8 cellular contexts compared by ENCODE assay signal in genomic region chr5:150485770-150486401, GRCh38. TPM values are rescaled to one million over a fixed set of nuclear protein-coding genes. Genes with fewer than 3 reads are reported as not detected.
DNase-seq lines count a peak whose midpoint lies in the region; TF ChIP-seq lines count a peak whose summit lies in the region.

No MANE protein-coding gene starts in this region.

- TF ChIP-seq CTCF in adrenal gland (IDR thresholded peaks at IDR 0.05) (peak in 1 of 6 experiments; percentile 3), right atrium auricular region (IDR thresholded peaks at IDR 0.05) (no peak)

- H3K36me3 ChIP-seq in NT2/D1 (ENCODE audit: insufficient read depth, insufficient read length, low read length), result peaks cover 10% of the 10 kb centered on the region
- H3K36me3 ChIP-seq in adrenal gland (replicated peaks in 1 of 2), result no peaks in the 10 kb centered on the region
- no peaks in the 10 kb centered on the region for H3K36me3 ChIP-seq in right atrium auricular region
- no peaks in the 10 kb centered on the region for H3K36me3 ChIP-seq in rectal smooth muscle tissue (ENCODE audit: control insufficient read depth, insufficient read depth, low read length)

- DNase-seq in activated CD4-positive, alpha-beta T cell treated with anti-CD3 and anti-CD28 coated beads for 48 hours, result peak; percentile 46
- no peak for DNase-seq in activated CD4-positive, alpha-beta T cell treated with anti-CD3 and anti-CD28 coated beads, Interleukin-2, amount 50 U/mL, for 1 hour
- no peak for DNase-seq in NT2/D1 (ENCODE audit: low read depth, low spot score)
- peak; percentile 70 to 79 (median 76) for DNase-seq in adrenal gland
- DNase-seq in right atrium auricular region (ENCODE audit: low spot score), result no peak
- no peak for DNase-seq in HT-29 (ENCODE audit: low spot score)
- DNase-seq in NK-92 treated with Interleukin-12 subunit alpha and Interleukin-12 subunit beta, amount 100 ng/mL, for 24 hours (lab: John Stamatoyannopoulos, UW), result no peak

- H3K9ac ChIP-seq in NT2/D1 (ENCODE audit: insufficient read length, low read depth), result peak overlapping the region; percentile 95
- H3K9ac ChIP-seq in rectal smooth muscle tissue (ENCODE audit: low read length), result peak overlapping the region; percentile 41

- H3K9me3 ChIP-seq in NT2/D1 (ENCODE audit: insufficient read depth, low read length) (no peaks in the 10 kb centered on the region), adrenal gland (replicated peaks in 1 of 3) (no peaks in the 10 kb centered on the region), right atrium auricular region (no peaks in the 10 kb centered on the region)

- H3K4me1 ChIP-seq in NT2/D1 (ENCODE audit: insufficient read depth, insufficient read length) (peaks cover 21% of the 10 kb centered on the region), adrenal gland (replicated peaks in 1 of 2) (peaks cover 48 to 51% of the 10 kb centered on the region in 2 donors), right atrium auricular region (peaks cover 0 to 51% of the 10 kb centered on the region in 2 donors), rectal smooth muscle tissue (ENCODE audit: control insufficient read depth, insufficient read depth, low read length) (peaks cover 37% of the 10 kb centered on the region)

- intact Hi-C loops in adrenal gland (cut with DNase I), result no loop called here

- WGBS in adrenal gland, 4 donors, result 0 to 1% (median 1%) methylated on average over 3 to 80 of the region's 85 CpGs; no CpG with 5 or more reads in 1 of the 4 donors

- peak overlapping the region in 4 of 5 donors; percentile 87 to 97 (median 92) for H3K27ac ChIP-seq in adrenal gland
- H3K27ac ChIP-seq in right atrium auricular region, result peak overlapping the region; percentile 88 to 97
- peak overlapping the region; percentile 92 for H3K27ac ChIP-seq in rectal smooth muscle tissue (ENCODE audit: low read depth, low read length)

- TF ChIP-seq POLR2A in adrenal gland (IDR thresholded peaks at IDR 0.05), result no peak

- H3K27me3 ChIP-seq in NT2/D1 (ENCODE audit: insufficient read depth, insufficient read length) (no peaks in the 10 kb centered on the region), adrenal gland (no peaks in the 10 kb centered on the region), right atrium auricular region (no peaks in the 10 kb centered on the region), rectal smooth muscle tissue (ENCODE audit: control insufficient read depth, insufficient read depth, low read length) (no peaks in the 10 kb centered on the region)

- H3K4me3 ChIP-seq in NT2/D1 (ENCODE audit: insufficient read length, low read depth) (peak overlapping the region; percentile 75), adrenal gland (peak overlapping the region; percentile 85 to 100 (median 95)), right atrium auricular region (peak overlapping the region; percentile 81 to 93), rectal smooth muscle tissue (ENCODE audit: low read length) (peak overlapping the region; percentile 88)

RNA-seq across cellular contexts. Expression of gene NDST1, which starts 22.0 kb away (rescaled TPM):
- total RNA-seq in adrenal gland, result 100 to 1,000 TPM in 6 of 8 donors, 10 to 100 TPM in 2; 80.7 to 154 (median 106) TPM
- 10 to 100 TPM in 2 of 3 donors, 1 to 10 TPM in 1; 9.6 to 37.5 (median 21.1) TPM for polyA plus RNA-seq in adrenal gland
- 10 to 100 TPM; 81.4 to 91.8 TPM for total RNA-seq in right atrium auricular region
- total RNA-seq in HT-29 (2014; rRNA removed; shearing (Covaris generic)), result 6.9 and 11.0 TPM in 2 replicates

RNA-seq across cellular contexts. Expression of gene RPS14, which starts 36.3 kb away (rescaled TPM):
- total RNA-seq in adrenal gland (1,000 to 10,000 TPM; 1,380 to 3,506 (median 1,891) TPM), right atrium auricular region (1,000 to 10,000 TPM; 1,334 to 2,461 TPM)
- 1,000 to 10,000 TPM; 1,067 to 2,924 (median 1,712) TPM for polyA plus RNA-seq in adrenal gland
- 1,946 and 1,965 TPM in 2 replicates for total RNA-seq in HT-29 (2014; rRNA removed; shearing (Covaris generic))

Comparison
In these comparisons a context has a peak if more than half of its experiments do, and no peak if none do; other contexts are left out.
1. DNase-seq: peak in activated CD4-positive, alpha-beta T cell treated with anti-CD3 and anti-CD28 coated beads for 48 hours (single experiment) and adrenal gland (7 of 7); none in activated CD4-positive, alpha-beta T cell treated with anti-CD3 and anti-CD28 coated beads, Interleukin-2, amount 50 U/mL, for 1 hour (single experiment), NT2/D1 (single experiment), right atrium auricular region (single experiment), HT-29 (single experiment) and NK-92 treated with Interleukin-12 subunit alpha and Interleukin-12 subunit beta, amount 100 ng/mL, for 24 hours (single experiment).
2. Peak in every context shown above with its lines, with median percentiles within 50 percentile points of each other: H3K4me3 ChIP-seq and H3K27ac ChIP-seq.